Comparison of ENCODE assay signal across 10 cellular contexts in genomic region chr7:126450269-126450671, GRCh38.
A peak's percentile ranks its signal among the peaks of the same experiment; 100 is the strongest.
DNase-seq lines count a peak whose midpoint lies in the region; ATAC-seq and FAIRE-seq lines count a peak whose summit lies in the region.
"Had no signal": no experiment of that assay in that cellular context is flagged by ENCODE, and none has a peak within 500 bp of the region (broad histone marks: within the 10 kb centered on the region; RNA-seq: fewer than 3 reads in every experiment).

No MANE protein-coding gene starts in this region.

- ATAC-seq in GM21447 (IDR thresholded peaks at IDR 0.05; ENCODE audit: unreplicated experiment) (peak; percentile 95), HG03135 (IDR thresholded peaks at IDR 0.05; ENCODE audit: unreplicated experiment) (peak; percentile 96)
- ATAC-seq: WTC11 had no signal

- DNase-seq in GM18507 (ENCODE audit: extremely low spot score, insufficient read length, low read depth) (no peak), SJCRH30 (no peak), NCI-H2196 (lab: John Stamatoyannopoulos, UW; ENCODE audit: unreplicated experiment) (no peak), NOMO-1 (lab: John Stamatoyannopoulos, UW; ENCODE audit: unreplicated experiment in 2 of 2) (no peak), cerebellum (ENCODE audit: low spot score) (no peak)
- no peak for DNase-seq in activated CD4-positive, CD25-positive, alpha-beta regulatory T cell treated with anti-CD3 and anti-CD28 coated beads, Interleukin-2, amount 50 U/mL, for 72 hours
- DNase-seq: CD4-positive, alpha-beta memory T cell had no signal

- H3K27me3 ChIP-seq in SJCRH30: no peaks in the 10 kb centered on the region

- H3K36me3 ChIP-seq in SJCRH30: no peaks in the 10 kb centered on the region

- H3K4me1 ChIP-seq in SJCRH30: peaks cover 40% of the 10 kb centered on the region

- FAIRE-seq in GM18507 (lab: Jason Lieb, UNC): peak; percentile 97

- peak overlapping the region; percentile 90 for H3K27ac ChIP-seq in SJCRH30

- H3K9me3 ChIP-seq in SJCRH30 (replicated peaks): no peaks in the 10 kb centered on the region

- H3K4me3 ChIP-seq in SJCRH30: peak overlapping the region; percentile 27
